ENCODE assay signal across 18 cellular contexts in the genomic region with DNA sequence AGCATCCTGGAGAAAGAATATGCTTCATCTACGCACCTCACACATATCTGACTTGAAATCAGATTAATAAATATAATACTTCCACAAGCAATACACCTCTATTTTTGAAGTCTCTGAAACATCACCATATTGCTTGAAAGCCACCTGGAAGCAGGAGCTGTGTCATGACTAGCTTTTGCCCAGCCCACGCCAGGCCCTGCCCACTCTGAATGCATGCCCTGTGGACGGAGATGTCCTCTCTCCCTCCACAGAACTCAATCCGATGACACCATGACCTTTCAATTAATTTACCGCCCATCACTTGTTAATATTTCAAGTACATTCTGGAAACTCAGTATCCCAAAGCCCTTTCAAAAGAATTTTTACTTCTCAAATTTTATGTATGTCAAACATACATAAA.
"Had no signal": no experiment of that assay in that cellular context is flagged by ENCODE, and none has a peak within 500 bp of the region (broad histone marks: within the 10 kb centered on the region; RNA-seq: fewer than 3 reads in every experiment).

No MANE protein-coding gene starts in this region.

- H3K4me3 ChIP-seq: esophagus muscularis mucosa, hepatocyte, pancreas, prostate gland, skin epidermis, suprapubic skin, thyroid gland had no signal

- ATAC-seq: effector memory CD8-positive, alpha-beta T cell; left colon; natural killer cell had no signal

- H3K4me2 ChIP-seq: hepatocyte had no signal

- FAIRE-seq: colon, kidney, pancreas, urothelium cell line had no signal

- H3K36me3 ChIP-seq: esophagus muscularis mucosa, pancreas, prostate gland, suprapubic skin, thyroid gland had no signal

- DNase-seq: effector memory CD8-positive, alpha-beta T cell; kidney; left colon; mammary epithelial cell; natural killer cell; occipital lobe; pancreas; stimulated activated CD4-positive, alpha-beta T cell treated with anti-CD3 and anti-CD28 coated beads, Interleukin-12 subunit alpha, Interleukin-12 subunit beta, amount 100 ng/mL, for 4 hours; stimulated activated naive CD4-positive, alpha-beta T cell treated with Interleukin-2 at 50 U/mL for 16 hours; thyroid gland had no signal

- H3K27me3 ChIP-seq: esophagus muscularis mucosa, hepatocyte, pancreas, suprapubic skin, thyroid gland had no signal

- H3K27ac ChIP-seq: epithelial cell of prostate, hepatocyte, pancreas, prostate gland, skin epidermis, suprapubic skin, thyroid gland had no signal

- H3K4me1 ChIP-seq: pancreas, prostate gland had no signal

- H2AFZ ChIP-seq: hepatocyte had no signal

- H3K9me3 ChIP-seq: esophagus muscularis mucosa, pancreas, prostate gland, suprapubic skin, thyroid gland had no signal
